ENCODE assay signal across 19 cellular contexts in genomic region chr20:24359306-24359705, GRCh38.
DNase-seq lines count a peak whose midpoint lies in the region; ATAC-seq and TF ChIP-seq lines count a peak whose summit lies in the region.
"Had no signal": no experiment of that assay in that cellular context is flagged by ENCODE, and none has a peak within 500 bp of the region (broad histone marks: within the 10 kb centered on the region; RNA-seq: fewer than 3 reads in every experiment).

No MANE protein-coding gene starts in this region.

- H3K27me3 ChIP-seq in heart left ventricle (no peaks in the 10 kb centered on the region), left ventricle myocardium inferior (ENCODE audit: low read depth) (peaks cover 5% of the 10 kb centered on the region), smooth muscle cell (ENCODE audit: low read depth) (no peaks in the 10 kb centered on the region), prostate gland (replicated peaks; ENCODE audit: insufficient read depth) (no peaks in the 10 kb centered on the region), Peyer's patch (no peaks in the 10 kb centered on the region)

- DNase-seq in heart left ventricle (no peak), left ventricle myocardium inferior (no peak), WTC11 (ENCODE audit: low spot score) (no peak), iPS-NIHi7 (ENCODE audit: extremely low spot score) (peak; percentile 56), smooth muscle cell (lab: John Stamatoyannopoulos, UW; ENCODE audit: unreplicated experiment) (no peak), prostate gland (ENCODE audit: low spot score) (no peak), Peyer's patch (no peak)
- DNase-seq: DMS153, NCI-H1048, NCI-H1417 treated with DMSO at 0.1 percent for 48 hours, NCI-H1694 treated with DMSO at 0.1 percent for 48 hours, NCI-H2081, NCI-H2227 treated with DMSO at 0.1 percent for 48 hours, NCI-H526 treated with DMSO at 0.1 percent for 48 hours, SIG-M5 had no signal

- no peak for TF ChIP-seq CTCF in heart left ventricle (IDR thresholded peaks at IDR 0.05)
- no peak for TF ChIP-seq CTCF in left ventricle myocardium inferior (IDR thresholded peaks at IDR 0.05; ENCODE audit: borderline replicate concordance)
- no peak for TF ChIP-seq CTCF in WTC11 (IDR thresholded peaks at IDR 0.05)
- no peak for TF ChIP-seq CTCF in smooth muscle cell (IDR thresholded peaks at IDR 0.05; ENCODE audit: borderline replicate concordance, insufficient read depth, poor library complexity, severe bottlenecking)
- TF ChIP-seq CTCF in prostate gland (IDR thresholded peaks at IDR 0.05), result no peak
- TF ChIP-seq CTCF in Peyer's patch (IDR thresholded peaks at IDR 0.05), result no peak

- intact Hi-C loops in heart left ventricle (cut with DNase I), result no loop called here
- intact Hi-C loops in left ventricle myocardium inferior (cut with micrococcal nuclease), result no loop called here
- intact Hi-C loops in prostate gland (cut with DNase I), result no loop called here

- 38 to 52% (median 45%) methylated on average over 5 of the region's 5 CpGs for WGBS in heart left ventricle, 4 donors
- WGBS in smooth muscle cell (ENCODE audit: low lambda C conversion rate), result 70% methylated on average over 5 of the region's 5 CpGs
- WGBS in prostate gland, result 91% methylated on average over 5 of the region's 5 CpGs

- peaks cover 11% of the 10 kb centered on the region for H3K9me3 Mint-ChIP-seq in WTC11

- H2AFZ ChIP-seq in smooth muscle cell (ENCODE audit: low read depth), result peak overlapping the region; percentile 72

- no peak for TF ChIP-seq POLR2A in heart left ventricle (IDR thresholded peaks at IDR 0.05)
- TF ChIP-seq POLR2A in prostate gland (IDR thresholded peaks at IDR 0.05), result no peak
- TF ChIP-seq POLR2A in Peyer's patch (IDR thresholded peaks at IDR 0.05), result no peak

- no peak overlapping the region for H3K4me2 ChIP-seq in smooth muscle cell

- H4K20me1 ChIP-seq in smooth muscle cell (ENCODE audit: low read depth), result no peaks in the 10 kb centered on the region

- peaks cover 4% of the 10 kb centered on the region for H3K36me3 Mint-ChIP-seq in WTC11

- H3K27ac Mint-ChIP-seq in WTC11, result no peak overlapping the region
- H3K27ac Mint-ChIP-seq: B cell had no signal

- H3K27ac ChIP-seq in heart left ventricle (no peak overlapping the region), left ventricle myocardium inferior (replicated peaks) (no peak overlapping the region), smooth muscle cell (ENCODE audit: low read depth) (no peak overlapping the region), prostate gland (no peak overlapping the region), Peyer's patch (no peak overlapping the region)
- H3K27ac ChIP-seq: 22Rv1, SK-N-MC had no signal

- no peak overlapping the region for H3K4me3 Mint-ChIP-seq in WTC11
- H3K4me3 Mint-ChIP-seq: B cell had no signal

- H3K27me3 Mint-ChIP-seq in WTC11 (ENCODE audit: low read depth), result peaks cover 3% of the 10 kb centered on the region; the same call in 1 of the 2 replicates

- no peaks in the 10 kb centered on the region for H3F3A ChIP-seq in smooth muscle cell (ENCODE audit: low read depth)

- H3K36me3 ChIP-seq in heart left ventricle (no peaks in the 10 kb centered on the region), left ventricle myocardium inferior (no peaks in the 10 kb centered on the region), smooth muscle cell (ENCODE audit: low read depth) (no peaks in the 10 kb centered on the region), prostate gland (no peaks in the 10 kb centered on the region), Peyer's patch (no peaks in the 10 kb centered on the region)

- H3K4me3 ChIP-seq in heart left ventricle (no peak overlapping the region), left ventricle myocardium inferior (no peak overlapping the region), smooth muscle cell (no peak overlapping the region), prostate gland (no peak overlapping the region), Peyer's patch (no peak overlapping the region)
- H3K4me3 ChIP-seq: SK-N-MC had no signal

- no peaks in the 10 kb centered on the region for H3K79me2 ChIP-seq in smooth muscle cell (ENCODE audit: low read depth)

- CTCF ChIA-PET in WTC11 (lab: Charles Lee), result interaction anchor here (1.3 to 1.4 kb wide), 2 partner anchors 34 to 56 kb away, joined by 3 to 5 read pairs; no protein-coding TSS in a partner anchor

- H3K4me1 ChIP-seq in heart left ventricle (no peaks in the 10 kb centered on the region), left ventricle myocardium inferior (peaks cover 2% of the 10 kb centered on the region), smooth muscle cell (ENCODE audit: low read depth) (no peaks in the 10 kb centered on the region), prostate gland (replicated peaks) (no peaks in the 10 kb centered on the region), Peyer's patch (no peaks in the 10 kb centered on the region)

- ATAC-seq in heart left ventricle (peak in 3 of 4 donors; percentile 30 to 38 (median 38)), WTC11 (peak; percentile 82), GM18520 (IDR thresholded peaks at IDR 0.05; ENCODE audit: unreplicated experiment) (no peak)

- H3K9me3 ChIP-seq in heart left ventricle (peaks cover 0 to 14% (median 4%) of the 10 kb centered on the region in 12 donors), left ventricle myocardium inferior (replicated peaks) (peaks cover 15% of the 10 kb centered on the region), smooth muscle cell (replicated peaks; ENCODE audit: low read depth) (no peaks in the 10 kb centered on the region), prostate gland (no peaks in the 10 kb centered on the region), Peyer's patch (no peaks in the 10 kb centered on the region)

- H3K4me1 Mint-ChIP-seq in WTC11, result peaks cover 7% of the 10 kb centered on the region
- H3K4me1 Mint-ChIP-seq: B cell had no signal

- POLR2A ChIA-PET in WTC11 (lab: Charles Lee), result no interaction called here

- no peak overlapping the region for H3K9ac ChIP-seq in smooth muscle cell (ENCODE audit: low read depth)

TF ChIP-seq in WTC11, 78 proteins besides CTCF, POLR2A, EP300 and RAD21:
- TF ChIP-seq USF1 (CRISPR knock-in tag; IDR thresholded peaks at IDR 0.05) (no peak), ETV6 (CRISPR knock-in tag; IDR thresholded peaks at IDR 0.05) (0 out of 2 replicates have a peak, but pooled peaks have one; percentile 44)
